2 cellular contexts compared by ENCODE assay signal in the genomic region with DNA sequence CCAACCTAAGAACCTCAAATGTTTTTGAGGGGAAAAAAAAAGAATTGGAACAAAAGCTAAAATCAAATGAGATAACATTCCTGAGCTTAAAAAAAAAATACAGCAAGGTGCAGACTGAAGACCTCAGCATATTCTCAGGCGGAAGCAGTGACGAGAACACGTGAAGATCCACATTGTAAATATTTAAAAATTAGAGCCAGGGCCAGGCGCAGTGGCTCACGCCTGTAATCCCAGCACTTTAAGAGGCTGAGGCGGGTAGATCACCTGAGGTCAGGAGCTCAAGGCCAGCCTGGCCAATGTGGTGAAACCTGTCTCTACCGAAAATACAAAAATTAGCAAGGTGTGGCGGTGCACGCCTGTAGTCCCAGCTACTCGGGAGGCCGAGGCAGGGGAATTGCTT.
A peak's percentile ranks its signal among the peaks of the same experiment; 100 is the strongest.
TF ChIP-seq lines count a peak whose summit lies in the region.

No MANE protein-coding gene starts in this region.

TF ChIP-seq in liver, 16 proteins besides CTCF, POLR2A, EP300 and RAD21:
- TF ChIP-seq, protein P1, sequence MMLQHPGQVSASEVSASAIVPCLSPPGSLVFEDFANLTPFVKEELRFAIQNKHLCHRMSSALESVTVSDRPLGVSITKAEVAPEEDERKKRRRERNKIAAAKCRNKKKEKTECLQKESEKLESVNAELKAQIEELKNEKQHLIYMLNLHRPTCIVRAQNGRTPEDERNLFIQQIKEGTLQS (IDR thresholded peaks at IDR 0.05) = no peak
- TF ChIP-seq GABPA (IDR thresholded peaks at IDR 0.05 in 1 of 2, conservative IDR thresholded peaks at IDR 0.05 in 1 of 2) = peak in 1 of 2 donors; percentile 10
- TF ChIP-seq RXRA (IDR thresholded peaks at IDR 0.05) = peak; percentile 14 to 34
- TF ChIP-seq HNF4A (conservative IDR thresholded peaks at IDR 0.05) = peak in 1 of 2 donors; percentile 33
- TF ChIP-seq YY1 (IDR thresholded peaks at IDR 0.05) = no peak

TF ChIP-seq in HepG2, 621 proteins besides CTCF, POLR2A, EP300 and RAD21:
- no peak for TF ChIP-seq SIX4 (CRISPR knock-in tag; IDR thresholded peaks at IDR 0.05)
- TF ChIP-seq, protein P2, sequence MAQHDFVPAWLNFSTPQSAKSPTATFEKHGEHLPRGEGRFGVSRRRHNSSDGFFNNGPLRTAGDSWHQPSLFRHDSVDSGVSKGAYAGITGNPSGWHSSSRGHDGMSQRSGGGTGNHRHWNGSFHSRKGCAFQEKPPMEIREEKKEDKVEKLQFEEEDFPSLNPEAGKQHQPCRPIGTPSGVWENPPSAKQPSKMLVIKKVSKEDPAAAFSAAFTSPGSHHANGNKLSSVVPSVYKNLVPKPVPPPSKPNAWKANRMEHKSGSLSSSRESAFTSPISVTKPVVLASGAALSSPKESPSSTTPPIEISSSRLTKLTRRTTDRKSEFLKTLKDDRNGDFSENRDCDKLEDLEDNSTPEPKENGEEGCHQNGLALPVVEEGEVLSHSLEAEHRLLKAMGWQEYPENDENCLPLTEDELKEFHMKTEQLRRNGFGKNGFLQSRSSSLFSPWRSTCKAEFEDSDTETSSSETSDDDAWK (CRISPR knock-in tag; IDR thresholded peaks at IDR 0.05) = no peak
- no peak for TF ChIP-seq XBP1 (CRISPR knock-in tag; IDR thresholded peaks at IDR 0.05)
- TF ChIP-seq NFRKB (IDR thresholded peaks at IDR 0.05) = no peak
- TF ChIP-seq, protein P3, sequence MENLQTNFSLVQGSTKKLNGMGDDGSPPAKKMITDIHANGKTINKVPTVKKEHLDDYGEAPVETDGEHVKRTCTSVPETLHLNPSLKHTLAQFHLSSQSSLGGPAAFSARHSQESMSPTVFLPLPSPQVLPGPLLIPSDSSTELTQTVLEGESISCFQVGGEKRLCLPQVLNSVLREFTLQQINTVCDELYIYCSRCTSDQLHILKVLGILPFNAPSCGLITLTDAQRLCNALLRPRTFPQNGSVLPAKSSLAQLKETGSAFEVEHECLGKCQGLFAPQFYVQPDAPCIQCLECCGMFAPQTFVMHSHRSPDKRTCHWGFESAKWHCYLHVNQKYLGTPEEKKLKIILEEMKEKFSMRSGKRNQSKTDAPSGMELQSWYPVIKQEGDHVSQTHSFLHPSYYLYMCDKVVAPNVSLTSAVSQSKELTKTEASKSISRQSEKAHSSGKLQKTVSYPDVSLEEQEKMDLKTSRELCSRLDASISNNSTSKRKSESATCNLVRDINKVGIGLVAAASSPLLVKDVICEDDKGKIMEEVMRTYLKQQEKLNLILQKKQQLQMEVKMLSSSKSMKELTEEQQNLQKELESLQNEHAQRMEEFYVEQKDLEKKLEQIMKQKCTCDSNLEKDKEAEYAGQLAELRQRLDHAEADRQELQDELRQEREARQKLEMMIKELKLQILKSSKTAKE (CRISPR knock-in tag; IDR thresholded peaks at IDR 0.05; ENCODE audit: borderline replicate concordance) = no peak
- no peak for TF ChIP-seq ZNF569 (CRISPR knock-in tag; IDR thresholded peaks at IDR 0.05; ENCODE audit: borderline replicate concordance)
- TF ChIP-seq ZNF776 (CRISPR knock-in tag; IDR thresholded peaks at IDR 0.05) = no peak
- no peak for TF ChIP-seq ZNF501 (CRISPR knock-in tag; IDR thresholded peaks at IDR 0.05)
- no peak for TF ChIP-seq SMYD3 (CRISPR knock-in tag; IDR thresholded peaks at IDR 0.05)
- TF ChIP-seq NONO (IDR thresholded peaks at IDR 0.05) = no peak
- no peak for TF ChIP-seq NONO (CRISPR knock-in tag; conservative IDR thresholded peaks at IDR 0.05)
- no peak for TF ChIP-seq TCF7L2 (IDR thresholded peaks at IDR 0.05; ENCODE audit: low read depth, low read length)
- no peak for TF ChIP-seq FOSL2 (CRISPR knock-in tag; IDR thresholded peaks at IDR 0.05)
- TF ChIP-seq, protein P4, sequence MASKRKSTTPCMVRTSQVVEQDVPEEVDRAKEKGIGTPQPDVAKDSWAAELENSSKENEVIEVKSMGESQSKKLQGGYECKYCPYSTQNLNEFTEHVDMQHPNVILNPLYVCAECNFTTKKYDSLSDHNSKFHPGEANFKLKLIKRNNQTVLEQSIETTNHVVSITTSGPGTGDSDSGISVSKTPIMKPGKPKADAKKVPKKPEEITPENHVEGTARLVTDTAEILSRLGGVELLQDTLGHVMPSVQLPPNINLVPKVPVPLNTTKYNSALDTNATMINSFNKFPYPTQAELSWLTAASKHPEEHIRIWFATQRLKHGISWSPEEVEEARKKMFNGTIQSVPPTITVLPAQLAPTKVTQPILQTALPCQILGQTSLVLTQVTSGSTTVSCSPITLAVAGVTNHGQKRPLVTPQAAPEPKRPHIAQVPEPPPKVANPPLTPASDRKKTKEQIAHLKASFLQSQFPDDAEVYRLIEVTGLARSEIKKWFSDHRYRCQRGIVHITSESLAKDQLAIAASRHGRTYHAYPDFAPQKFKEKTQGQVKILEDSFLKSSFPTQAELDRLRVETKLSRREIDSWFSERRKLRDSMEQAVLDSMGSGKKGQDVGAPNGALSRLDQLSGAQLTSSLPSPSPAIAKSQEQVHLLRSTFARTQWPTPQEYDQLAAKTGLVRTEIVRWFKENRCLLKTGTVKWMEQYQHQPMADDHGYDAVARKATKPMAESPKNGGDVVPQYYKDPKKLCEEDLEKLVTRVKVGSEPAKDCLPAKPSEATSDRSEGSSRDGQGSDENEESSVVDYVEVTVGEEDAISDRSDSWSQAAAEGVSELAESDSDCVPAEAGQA (IDR thresholded peaks at IDR 0.05; ENCODE audit: low read depth) = no peak
- TF ChIP-seq, protein P4 (CRISPR knock-in tag; IDR thresholded peaks at IDR 0.05; ENCODE audit: borderline replicate concordance) = no peak
- TF ChIP-seq, protein P5, sequence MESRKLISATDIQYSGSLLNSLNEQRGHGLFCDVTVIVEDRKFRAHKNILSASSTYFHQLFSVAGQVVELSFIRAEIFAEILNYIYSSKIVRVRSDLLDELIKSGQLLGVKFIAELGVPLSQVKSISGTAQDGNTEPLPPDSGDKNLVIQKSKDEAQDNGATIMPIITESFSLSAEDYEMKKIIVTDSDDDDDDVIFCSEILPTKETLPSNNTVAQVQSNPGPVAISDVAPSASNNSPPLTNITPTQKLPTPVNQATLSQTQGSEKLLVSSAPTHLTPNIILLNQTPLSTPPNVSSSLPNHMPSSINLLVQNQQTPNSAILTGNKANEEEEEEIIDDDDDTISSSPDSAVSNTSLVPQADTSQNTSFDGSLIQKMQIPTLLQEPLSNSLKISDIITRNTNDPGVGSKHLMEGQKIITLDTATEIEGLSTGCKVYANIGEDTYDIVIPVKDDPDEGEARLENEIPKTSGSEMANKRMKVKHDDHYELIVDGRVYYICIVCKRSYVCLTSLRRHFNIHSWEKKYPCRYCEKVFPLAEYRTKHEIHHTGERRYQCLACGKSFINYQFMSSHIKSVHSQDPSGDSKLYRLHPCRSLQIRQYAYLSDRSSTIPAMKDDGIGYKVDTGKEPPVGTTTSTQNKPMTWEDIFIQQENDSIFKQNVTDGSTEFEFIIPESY (CRISPR knock-in tag; IDR thresholded peaks at IDR 0.05) = no peak
- TF ChIP-seq SKI (IDR thresholded peaks at IDR 0.05; ENCODE audit: partially characterized antibody) = no peak
- TF ChIP-seq PCBP1 (IDR thresholded peaks at IDR 0.05; ENCODE audit: borderline replicate concordance, low read depth, low read length) = no peak
- no peak for TF ChIP-seq ATF7 (IDR thresholded peaks at IDR 0.05)
- no peak for TF ChIP-seq ATF7 (CRISPR knock-in tag; IDR thresholded peaks at IDR 0.05)
- no peak for TF ChIP-seq ZNF260 (CRISPR knock-in tag; IDR thresholded peaks at IDR 0.05; ENCODE audit: borderline replicate concordance, low read depth)
- TF ChIP-seq ZNF766 (CRISPR knock-in tag; IDR thresholded peaks at IDR 0.05; ENCODE audit: borderline replicate concordance) = no peak
